10 cellular contexts compared by ENCODE assay signal in the genomic region with DNA sequence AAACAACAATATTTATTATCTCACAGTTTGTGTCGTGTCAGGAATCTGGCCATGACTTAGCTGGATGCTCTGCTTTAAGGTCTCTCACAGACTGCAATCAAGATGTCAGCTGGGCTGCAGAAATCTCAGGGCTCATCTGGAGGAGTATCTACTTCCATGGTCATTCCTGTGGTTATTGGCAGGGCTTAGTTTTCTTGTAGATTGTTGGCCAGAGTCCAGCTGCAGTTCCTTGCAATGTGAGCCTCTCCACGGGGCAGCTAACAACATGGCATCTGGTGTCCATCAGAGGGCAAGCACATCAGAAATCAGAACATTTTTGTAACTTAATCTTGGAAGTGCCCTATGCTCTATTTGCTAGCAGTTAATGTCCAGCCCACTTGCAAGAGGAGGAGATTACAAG. TPM values are rescaled to one million over a fixed set of nuclear protein-coding genes. Genes with fewer than 3 reads are reported as not detected.
DNase-seq lines count a peak whose midpoint lies in the region; TF ChIP-seq lines count a peak whose summit lies in the region.
"Had no signal": no experiment of that assay in that cellular context is flagged by ENCODE, and none has a peak within 500 bp of the region (broad histone marks: within the 10 kb centered on the region; RNA-seq: fewer than 3 reads in every experiment).

No MANE protein-coding gene starts in this region.

- H3K36me3 ChIP-seq in GM23248 (ENCODE audit: low read depth) (no peaks in the 10 kb centered on the region), spleen (no peaks in the 10 kb centered on the region)

- peak; percentile 49 for DNase-seq in GM23248
- DNase-seq in OCI-M1 (lab: John Stamatoyannopoulos, UW), result peak; percentile 21
- DNase-seq in epithelial cell of esophagus (ENCODE audit: low read depth), result peak; percentile 9
- DNase-seq in retinal pigment epithelial cell (ENCODE audit: low read depth), result peak; percentile 49
- DNase-seq in mesenteric fat pad (ENCODE audit: low spot score), result no peak
- DNase-seq in spleen, result no peak
- no peak for DNase-seq in AML-193 (lab: John Stamatoyannopoulos, UW)
- no peak for DNase-seq in islet precursor cell
- DNase-seq: activated CD4-positive, alpha-beta T cell treated with anti-CD3 and anti-CD28 coated beads for 48 hours; activated gamma-delta T cell had no signal

- H4K20me1 ChIP-seq in GM23248 (ENCODE audit: insufficient read depth), result no peaks in the 10 kb centered on the region

- TF ChIP-seq CTCF in epithelial cell of esophagus (IDR thresholded peaks at IDR 0.05; ENCODE audit: insufficient read depth, low read depth, low read length, missing control alignments), result no peak
- TF ChIP-seq CTCF in retinal pigment epithelial cell (conservative IDR thresholded peaks at IDR 0.05; ENCODE audit: low read depth, low read length), result no peak
- no peak for TF ChIP-seq CTCF in spleen (IDR thresholded peaks at IDR 0.05 in 8 of 11, conservative IDR thresholded peaks at IDR 0.05 in 3 of 11)

- H2AFZ ChIP-seq in GM23248, result no peak overlapping the region

- H3K27me3 ChIP-seq in GM23248 (replicated peaks; ENCODE audit: insufficient read depth), result no peaks in the 10 kb centered on the region; the same call in 1 of the 2 replicates
- H3K27me3 ChIP-seq in spleen (replicated peaks in 1 of 7), result peaks cover 0 to 17% (median 0%) of the 10 kb centered on the region in 7 donors

- H3K27ac ChIP-seq in GM23248 (no peak overlapping the region), spleen (no peak overlapping the region)

- H3K4me1 ChIP-seq in GM23248 (ENCODE audit: insufficient read depth), result no peaks in the 10 kb centered on the region; the same call in 1 of the 2 replicates
- H3K4me1 ChIP-seq in spleen, result no peaks in the 10 kb centered on the region

- 0% methylated on average over 2 of the region's 2 CpGs for WGBS in GM23248 (ENCODE audit: low coverage in 1 of 2, low lambda C conversion rate in 2 of 2, missing lambda C conversion rate in 2 of 2), 2 experiments
- WGBS in spleen, 5 donors, result 38 to 65% (median 61%) methylated on average over 2 of the region's 2 CpGs

- H3K9me3 ChIP-seq in GM23248 (ENCODE audit: low read depth), result no peaks in the 10 kb centered on the region
- peaks cover 0 to 9% (median 0%) of the 10 kb centered on the region in 8 donors for H3K9me3 ChIP-seq in spleen

- no peak for TF ChIP-seq POLR2A in spleen (IDR thresholded peaks at IDR 0.05)

- H3K9me2 ChIP-seq in GM23248 (ENCODE audit: insufficient read depth), result no peaks in the 10 kb centered on the region

- H3K4me3 ChIP-seq in GM23248, result no peak overlapping the region
- H3K4me3 ChIP-seq in epithelial cell of esophagus (ENCODE audit: low read length), result no peak overlapping the region
- H3K4me3 ChIP-seq in retinal pigment epithelial cell (ENCODE audit: low read length), result no peak overlapping the region
- H3K4me3 ChIP-seq in spleen, result no peak overlapping the region

- no peaks in the 10 kb centered on the region for H3F3A ChIP-seq in GM23248 (ENCODE audit: insufficient read depth)

- intact Hi-C loops in spleen (cut with DNase I; ENCODE audit: low total_unique reads), result no loop called here

- no peaks in the 10 kb centered on the region for H3K79me2 ChIP-seq in GM23248 (ENCODE audit: insufficient read depth)

- no peak overlapping the region for H3K9ac ChIP-seq in GM23248

- H3K4me2 ChIP-seq in GM23248 (ENCODE audit: unreplicated experiment), result no peak overlapping the region

- in situ Hi-C loops in GM23248 (cut with MboI), result no loop called here

RNA-seq across cellular contexts. Expression of a gene that starts 45.7 kb away (rescaled TPM):
- total RNA-seq in GM23248 (2014; rRNA removed; shearing (Covaris generic)), result 9.1 and 9.7 TPM in 2 replicates
- polyA plus RNA-seq in GM23248 (2016; fragmentation: Nextera tagmentation; extraction: Ambion mirVana), result 5.6 and 7.9 TPM in 2 replicates
- 23.7 TPM for total RNA-seq in mesenteric fat pad
- total RNA-seq in spleen, result 10 to 100 TPM; 20.4 to 36.4 (median 26.5) TPM
- polyA plus RNA-seq in spleen, result 10 to 100 TPM in 2 of 3 donors, 1 to 10 TPM in 1; 9.5 to 11.4 (median 11.4) TPM

Comparison
In these comparisons a context has a peak if more than half of its experiments do, and no peak if none do; other contexts are left out.
1. DNase-seq: peak in GM23248 (single experiment), OCI-M1 (single experiment), epithelial cell of esophagus (single experiment) and retinal pigment epithelial cell (single experiment); none in mesenteric fat pad (single experiment), spleen (single experiment), AML-193 (0 of 2) and islet precursor cell (single experiment).